8 cellular contexts compared by ENCODE assay signal in genomic region chr17:62423647-62424461, GRCh38. TPM values are rescaled to one million over a fixed set of nuclear protein-coding genes. Genes with fewer than 3 reads are reported as not detected.
DNase-seq lines count a peak whose midpoint lies in the region; ATAC-seq, FAIRE-seq and TF ChIP-seq lines count a peak whose summit lies in the region.
"Not testable (repeated sequence)": the region's sequence is repeated elsewhere in the genome, so short reads cannot be mapped to it uniquely, and the experiment has no call there.

Gene METTL2A, plus strand, starts transcription at chr17:62423897. Its CDS starts 6 bp downstream, at chr17:62423903.

- CTCF ChIA-PET in Calu3 (lab: Charles Lee) = interaction anchor here (0.7 kb wide), 2 partner anchors 12 to 202 kb away, joined by 5 to 6 read pairs; no protein-coding TSS in a partner anchor
- CTCF ChIA-PET in H1 (lab: Charles Lee; ENCODE audit: partially characterized antibody) = interaction anchor here (0.5 to 2.1 kb wide), 4 partner anchors 22 to 214 kb away, joined by 3 to 5 read pairs (median 4); no protein-coding TSS in a partner anchor

- peak within 1 kb of the TSS; percentile 82 for H3K27ac Mint-ChIP-seq in Calu3 (ENCODE audit: unreplicated experiment)

- H3K4me3 Mint-ChIP-seq in Calu3 (ENCODE audit: low read depth, unreplicated experiment) = peak within 1 kb of the TSS; percentile 91

- H3K79me1 ChIP-seq in H1 (ENCODE audit: low read depth, low read length); mesendoderm (ENCODE audit: low read length): not testable (repeated sequence)

- not testable (repeated sequence) for H3K56ac ChIP-seq in H1 (replicated peaks; ENCODE audit: insufficient read length, low read depth, low read length)
- H3K56ac ChIP-seq in mesendoderm (ENCODE audit: low read length) = peak within 1 kb of the TSS; percentile 75

- H3K27me3 ChIP-seq in H1 (replicated peaks in 1 of 4; ENCODE audit: control insufficient read depth in 3 of 4, extremely low read depth in 1 of 4, insufficient read depth in 3 of 4, low read length in 3 of 4); mesendoderm (ENCODE audit: insufficient read depth, low read length, poor library complexity): not testable (repeated sequence)

- POLR2A ChIA-PET in H1 (lab: Charles Lee; ENCODE audit: partially characterized antibody) = interaction anchor here (0.6 to 0.7 kb wide), 3 partner anchors 15 to 383 kb away, joined by 3 read pairs; no protein-coding TSS in a partner anchor

- TF ChIP-seq POLR2A in H1 (IDR thresholded peaks at IDR 0.05; ENCODE audit: control extremely low read depth in 1 of 2, low read depth in 2 of 2, low read length in 2 of 2) = peak; percentile 70 to 71

- peak within 1 kb of the TSS; percentile 58; the same call in 1 of the 2 replicates for H3K27ac ChIP-seq in H1 (ENCODE audit: low read depth, low read length)
- H3K27ac ChIP-seq in mesendoderm (ENCODE audit: low read depth, low read length) = not testable (repeated sequence)

- intact Hi-C loops in Calu3 (cut with micrococcal nuclease; ENCODE audit: unreplicated experiment) = not testable (repeated sequence)

- not testable (repeated sequence) for H4K91ac ChIP-seq in H1 (replicated peaks; ENCODE audit: insufficient read length, low read length)

- H2BK120ac ChIP-seq in H1 (replicated peaks; ENCODE audit: low read depth, low read length); mesendoderm (ENCODE audit: low read depth, low read length): not testable (repeated sequence)

- not testable (repeated sequence) for H2BK12ac ChIP-seq in H1 (ENCODE audit: low read depth, low read length)

- TF ChIP-seq CTCF in Calu3 (IDR thresholded peaks at IDR 0.05; ENCODE audit: unreplicated experiment) = peak; percentile 36
- peak in 2 of 3 experiments; percentile 30 to 56; a peak in 3 of 4 replicates for TF ChIP-seq CTCF in H1 (IDR thresholded peaks at IDR 0.05; ENCODE audit: control extremely low read depth in 1 of 3, insufficient read depth in 1 of 3, low read depth in 1 of 3, low read length in 3 of 3)

- BruUV-seq in Calu3 (replicated peaks; lab: Mats Ljungman, UMichigan) = not testable (repeated sequence)

- 0% methylated on average over 49 of the region's 58 CpGs; no CpG with 5 or more reads in 1 of the 2 experiments for WGBS in H1 (ENCODE audit: extremely low coverage in 1 of 2, insufficient coverage in 1 of 2, insufficient read length in 1 of 2, insufficient replicate concordance in 2 of 2, low coverage in 1 of 2, low lambda C conversion rate in 2 of 2, missing lambda C conversion rate in 1 of 2), 2 experiments
- no CpG with 5 or more reads among the region's 58 CpGs for WGBS in mesendoderm (ENCODE audit: extremely low coverage, insufficient coverage, low lambda C conversion rate)

- H3K4me1 Mint-ChIP-seq in Calu3 (ENCODE audit: low read depth, unreplicated experiment) = peaks cover 15% of the 10 kb centered on the region

- H3K9me3 Mint-ChIP-seq in Calu3 (ENCODE audit: low read depth, unreplicated experiment) = not testable (repeated sequence)

- TF ChIP-seq RAD21 in H1 (IDR thresholded peaks at IDR 0.05 in 1 of 2, conservative IDR thresholded peaks at IDR 0.05 in 1 of 2; ENCODE audit: low read depth in 2 of 2, low read length in 2 of 2) = peak; percentile 12; a peak in 1 of 4 replicates

- peak within 1 kb of the TSS; percentile 29 for H4K5ac ChIP-seq in H1 (ENCODE audit: insufficient read length, low read depth, low read length)
- not testable (repeated sequence) for H4K5ac ChIP-seq in mesendoderm (ENCODE audit: low read length)

- not testable (repeated sequence) for H2BK20ac ChIP-seq in H1 (ENCODE audit: low read length)

- not testable (repeated sequence) for H2BK5ac ChIP-seq in H1 (ENCODE audit: low read depth, low read length); mesendoderm (ENCODE audit: low read length)

- not testable (repeated sequence) for H3K23ac ChIP-seq in H1 (ENCODE audit: insufficient read length); mesendoderm (ENCODE audit: low read length)

- peaks cover 0 to 14% (median 11%) of the 10 kb centered on the region in 4 experiments; a peak in 5 of 8 replicates for H3K36me3 ChIP-seq in H1 (ENCODE audit: control insufficient read depth in 2 of 4, insufficient read depth in 4 of 4, low read length in 3 of 4)
- not testable (repeated sequence) for H3K36me3 ChIP-seq in mesendoderm (ENCODE audit: control insufficient read depth, insufficient read depth, low read length)

- H3K4me3 ChIP-seq in H1 (ENCODE audit: extremely low read depth in 1 of 4, insufficient read depth in 2 of 4, low read depth in 3 of 4, low read length in 4 of 4) (peak within 1 kb of the TSS; percentile 50 to 90 (median 80)), mesendoderm (ENCODE audit: low read length) (peak within 1 kb of the TSS; percentile 60)

- H3K79me2 ChIP-seq in H1 (ENCODE audit: control insufficient read depth in 1 of 2, insufficient read depth in 2 of 2, low read length in 2 of 2) = peaks cover 0 to 14% of the 10 kb centered on the region in 2 experiments; a peak in 2 of 4 replicates
- not testable (repeated sequence) for H3K79me2 ChIP-seq in mesendoderm (ENCODE audit: control insufficient read depth, insufficient read depth, low read length)

- not testable (repeated sequence) for H3K4me1 ChIP-seq in H1 (replicated peaks in 1 of 4; ENCODE audit: control insufficient read depth in 3 of 4, insufficient read depth in 4 of 4, low read length in 3 of 4); mesendoderm (ENCODE audit: control insufficient read depth, low read depth, low read length)

- not testable (repeated sequence) for H3K14ac ChIP-seq in H1 (ENCODE audit: insufficient read length)

- FAIRE-seq in H1 (lab: Jason Lieb, UNC) = not testable (repeated sequence)

- not testable (repeated sequence) for H3K9me3 ChIP-seq in H1 (ENCODE audit: insufficient read depth in 2 of 2, low read depth in 1 of 2, low read length in 1 of 2)

- not testable (repeated sequence) for H2BK15ac ChIP-seq in H1 (ENCODE audit: low read length); mesendoderm (replicated peaks; ENCODE audit: low read depth)

- peak; percentile 94 for ATAC-seq in GM21367 (IDR thresholded peaks at IDR 0.05; ENCODE audit: unreplicated experiment)

- H3K23me2 ChIP-seq in H1 (ENCODE audit: low read depth, low read length) = not testable (repeated sequence)

- H4K20me1 ChIP-seq in H1 (replicated peaks in 1 of 2; ENCODE audit: control insufficient read depth in 1 of 2, insufficient read depth in 2 of 2, low read length in 2 of 2) = not testable (repeated sequence)

- H3K9ac ChIP-seq in H1 (replicated peaks in 1 of 4; ENCODE audit: extremely low read depth in 1 of 4, low read depth in 3 of 4, low read length in 3 of 4) (peak within 1 kb of the TSS; percentile 67 to 89 (median 78)), mesendoderm (ENCODE audit: low read length) (peak within 1 kb of the TSS; percentile 71)

- DNase-seq in Calu3 = peak; percentile 82
- peak; percentile 89 for DNase-seq in HT1080 (ENCODE audit: low read depth)
- DNase-seq in NK-92 treated with Interleukin-12 subunit alpha and Interleukin-12 subunit beta, amount 100 ng/mL, for 24 hours (lab: John Stamatoyannopoulos, UW) = peak; percentile 79
- peak; percentile 90 for DNase-seq in activated CD8-positive, alpha-beta memory T cell treated with anti-CD3 and anti-CD28 coated beads for 24 hours
- peak; percentile 73 to 89 for DNase-seq in H1 (ENCODE audit: low read depth in 1 of 2, low spot score in 2 of 2)
- DNase-seq in mesendoderm = peak; percentile 97
- peak; percentile 70 for DNase-seq in stimulated activated CD8-positive, alpha-beta memory T cell treated with anti-CD3 and anti-CD28 coated beads, Interleukin-12 subunit alpha, Interleukin-12 subunit beta, amount 100 ng/mL, for 4 hours (ENCODE audit: low read depth)

- H4K8ac ChIP-seq in H1 (ENCODE audit: extremely low read depth, insufficient read depth, low read length) = peak within 1 kb of the TSS; percentile 93; the same call in 1 of the 2 replicates
- H4K8ac ChIP-seq in mesendoderm (ENCODE audit: low read depth, low read length) = not testable (repeated sequence)

- H2AK5ac ChIP-seq in H1 (ENCODE audit: low read depth, low read length); mesendoderm (ENCODE audit: low read length): not testable (repeated sequence)

- H3K27me3 Mint-ChIP-seq in Calu3 (ENCODE audit: unreplicated experiment) = not testable (repeated sequence)

- H3K4ac ChIP-seq in H1 (replicated peaks; ENCODE audit: insufficient read length, low read depth, low read length); mesendoderm (ENCODE audit: low read depth, low read length): not testable (repeated sequence)

- H2AFZ ChIP-seq in H1 (ENCODE audit: low read length) = peak within 1 kb of the TSS; percentile 84

- H3K18ac ChIP-seq in H1 (ENCODE audit: extremely low read depth, low read length) = peak within 1 kb of the TSS; percentile 48; the same call in 1 of the 2 replicates
- not testable (repeated sequence) for H3K18ac ChIP-seq in mesendoderm (ENCODE audit: low read length)

- H3K4me2 ChIP-seq in H1 (ENCODE audit: insufficient read depth in 1 of 2, low read depth in 2 of 2, low read length in 2 of 2) = peak within 1 kb of the TSS; percentile 66 to 68
- peak within 1 kb of the TSS; percentile 46 for H3K4me2 ChIP-seq in mesendoderm (ENCODE audit: low read length)

- H3K36me3 Mint-ChIP-seq in Calu3 (ENCODE audit: insufficient read depth, unreplicated experiment) = peaks cover 17% of the 10 kb centered on the region

- TF ChIP-seq EP300 in H1 (IDR thresholded peaks at IDR 0.05; ENCODE audit: borderline replicate concordance in 1 of 2, low read depth in 2 of 2, low read length in 2 of 2) = not testable (repeated sequence)

TF ChIP-seq in H1, 55 proteins besides CTCF, POLR2A, EP300 and RAD21 (continues in another document):
- TF ChIP-seq GABPA (IDR thresholded peaks at IDR 0.05; ENCODE audit: borderline replicate concordance, insufficient read depth, low read length) = peak; percentile 92
- peak; percentile 75 for TF ChIP-seq KDM4A (IDR thresholded peaks at IDR 0.05; ENCODE audit: low read depth, low read length, severe bottlenecking)

RNA-seq across cellular contexts. Expression of gene METTL2A, which starts in this region (rescaled TPM):
- 16.5 and 21.3 TPM in 2 replicates for total RNA-seq in Calu3 (2022)
- 36.3 and 43.2 TPM in 2 replicates for total RNA-seq in HT1080 (2014; rRNA removed; shearing (Covaris generic))
- polyA plus RNA-seq in HT1080 (2015; cell fraction: cytosol; rRNA removed) = 26.9 and 28.0 TPM in 2 replicates
- 25.9 and 27.7 TPM in 2 replicates for polyA plus RNA-seq in HT1080 (2015; cell fraction: nucleus; rRNA removed)
- total RNA-seq in H1 (2021; fragmentation: NEBNext Ultra II Directional; extraction: Animal tissue kit (Norgen Biotek cat#: 25700)) = 40.5 and 45.1 TPM in 2 replicates
- 12.0 and 16.2 TPM in 2 replicates for polyA plus RNA-seq in H1 (2011; rRNA removed)
- polyA plus RNA-seq in H1 (2011; cell fraction: cytosol; rRNA removed) = 17.1 TPM
- 9.0 TPM for polyA plus RNA-seq in H1 (2011; cell fraction: nucleus; rRNA removed)
- 22.5 to 24.5 TPM (median 23.7 TPM) in 4 replicates for polyA plus RNA-seq in H1 (2012, experiment 1 of 2)
- 23.8 TPM for polyA plus RNA-seq in H1 (2012, experiment 2 of 2)
- 32.5 TPM for polyA plus RNA-seq in H1 (2013, experiment 1 of 2)
- 34.6 TPM for polyA plus RNA-seq in H1 (2013, experiment 2 of 2)
- 20.8 and 23.7 TPM in 2 replicates for polyA minus RNA-seq in H1 (2011; rRNA and poly(A)+ RNA removed)
- 18.9 TPM for polyA minus RNA-seq in H1 (2011; cell fraction: cytosol; rRNA and poly(A)+ RNA removed)
- polyA minus RNA-seq in H1 (2011; cell fraction: nucleus; rRNA and poly(A)+ RNA removed) = 18.5 TPM
- polyA plus RNA-seq in mesendoderm (2013, experiment 1 of 2) = 23.4 TPM
- 25.0 TPM for polyA plus RNA-seq in mesendoderm (2013, experiment 2 of 2)
